ENCODE assay signal across 1 cellular context in the genomic region with DNA sequence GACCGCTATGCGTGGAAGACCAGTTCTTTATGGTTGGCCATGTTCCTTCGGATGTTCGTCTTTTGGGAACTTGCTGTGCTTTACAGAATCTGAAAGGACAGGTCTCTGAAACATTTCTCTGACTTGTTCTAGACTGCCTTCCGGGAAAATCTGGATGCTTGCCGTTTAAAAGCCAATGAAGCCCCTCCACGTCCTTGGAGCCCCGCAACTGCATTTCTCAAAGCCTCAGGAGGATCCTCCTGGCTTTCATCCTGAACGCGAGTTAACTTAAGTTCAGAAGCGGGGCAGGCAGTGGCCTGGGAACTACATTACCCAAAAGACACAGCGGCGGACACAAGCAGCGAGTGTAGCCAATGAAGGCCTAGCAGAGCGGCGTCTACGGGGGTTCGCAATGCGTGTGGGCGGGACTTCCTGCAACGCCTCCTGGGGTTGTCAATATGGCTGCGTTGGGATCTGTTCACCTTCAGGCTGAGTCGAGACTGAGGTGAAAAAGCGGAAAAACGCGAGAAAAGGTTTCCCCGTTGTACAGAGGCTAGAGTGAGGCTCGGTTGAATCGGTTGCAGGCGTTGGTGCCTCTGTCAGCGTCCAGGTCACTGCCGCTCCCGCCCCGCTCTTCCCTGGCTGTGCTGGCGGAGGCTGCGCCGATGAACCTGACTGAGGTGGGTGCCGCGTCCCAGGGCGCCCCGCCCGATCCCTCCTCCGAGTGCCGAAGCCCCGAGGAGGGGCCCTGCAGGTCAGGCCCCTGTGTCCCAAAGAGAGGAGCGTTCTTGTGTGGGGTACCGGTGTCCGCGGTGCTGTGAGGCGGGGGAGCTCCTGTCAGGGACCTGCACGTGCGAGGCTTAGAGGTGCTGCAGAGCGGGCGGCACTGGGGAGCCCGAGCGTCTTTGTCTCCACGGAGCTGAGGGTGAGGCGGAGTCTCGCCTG.
TF ChIP-seq lines count a peak whose summit lies in the region.

A gene (plus strand): TSS at position 414 of the 924 bp plus-strand sequence. CDS start 2,455 bp downstream, outside the sequence.

TF ChIP-seq in HEK293, 187 proteins besides CTCF, POLR2A, EP300 and RAD21 (continued from another document):
- TF ChIP-seq, protein P1, sequence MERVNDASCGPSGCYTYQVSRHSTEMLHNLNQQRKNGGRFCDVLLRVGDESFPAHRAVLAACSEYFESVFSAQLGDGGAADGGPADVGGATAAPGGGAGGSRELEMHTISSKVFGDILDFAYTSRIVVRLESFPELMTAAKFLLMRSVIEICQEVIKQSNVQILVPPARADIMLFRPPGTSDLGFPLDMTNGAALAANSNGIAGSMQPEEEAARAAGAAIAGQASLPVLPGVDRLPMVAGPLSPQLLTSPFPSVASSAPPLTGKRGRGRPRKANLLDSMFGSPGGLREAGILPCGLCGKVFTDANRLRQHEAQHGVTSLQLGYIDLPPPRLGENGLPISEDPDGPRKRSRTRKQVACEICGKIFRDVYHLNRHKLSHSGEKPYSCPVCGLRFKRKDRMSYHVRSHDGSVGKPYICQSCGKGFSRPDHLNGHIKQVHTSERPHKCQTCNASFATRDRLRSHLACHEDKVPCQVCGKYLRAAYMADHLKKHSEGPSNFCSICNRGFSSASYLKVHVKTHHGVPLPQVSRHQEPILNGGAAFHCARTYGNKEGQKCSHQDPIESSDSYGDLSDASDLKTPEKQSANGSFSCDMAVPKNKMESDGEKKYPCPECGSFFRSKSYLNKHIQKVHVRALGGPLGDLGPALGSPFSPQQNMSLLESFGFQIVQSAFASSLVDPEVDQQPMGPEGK (tag by site-specific recombination; IDR thresholded peaks at IDR 0.05): no peak
- TF ChIP-seq ZFHX2 (tag by site-specific recombination; conservative IDR thresholded peaks at IDR 0.05) (peak; percentile 59), TCF7L2 (IDR thresholded peaks at IDR 0.05; ENCODE audit: borderline replicate concordance, low read depth, low read length) (no peak), EGR2 (tag by site-specific recombination; IDR thresholded peaks at IDR 0.05; ENCODE audit: low read depth) (peak; percentile 36; the same call in 1 of the 2 replicates), ZNF624 (tag by site-specific recombination; IDR thresholded peaks at IDR 0.05) (no peak), HOXC10 (CRISPR knock-in tag; IDR thresholded peaks at IDR 0.05) (peak; percentile 11), TRIM28 (IDR thresholded peaks at IDR 0.05; ENCODE audit: borderline replicate concordance, low read length) (no peak), ZNF169 (tag by site-specific recombination; IDR thresholded peaks at IDR 0.05) (no peak), SP7 (tag by site-specific recombination; IDR thresholded peaks at IDR 0.05) (peak; percentile 47; the same call in 1 of the 2 replicates), ZNF391 (tag by site-specific recombination; IDR thresholded peaks at IDR 0.05; ENCODE audit: borderline replicate concordance, low read depth) (peak; percentile 21; the same call in 1 of the 2 replicates), ZNF626 (tag by site-specific recombination; IDR thresholded peaks at IDR 0.05) (no peak), ZNF311 (tag by site-specific recombination; IDR thresholded peaks at IDR 0.05; ENCODE audit: borderline replicate concordance) (no peak), ZBTB7A (tag by site-specific recombination; IDR thresholded peaks at IDR 0.05; ENCODE audit: low read depth) (no peak), SP2 (tag by site-specific recombination; IDR thresholded peaks at IDR 0.05) (peak; percentile 83)
- TF ChIP-seq, protein P2, sequence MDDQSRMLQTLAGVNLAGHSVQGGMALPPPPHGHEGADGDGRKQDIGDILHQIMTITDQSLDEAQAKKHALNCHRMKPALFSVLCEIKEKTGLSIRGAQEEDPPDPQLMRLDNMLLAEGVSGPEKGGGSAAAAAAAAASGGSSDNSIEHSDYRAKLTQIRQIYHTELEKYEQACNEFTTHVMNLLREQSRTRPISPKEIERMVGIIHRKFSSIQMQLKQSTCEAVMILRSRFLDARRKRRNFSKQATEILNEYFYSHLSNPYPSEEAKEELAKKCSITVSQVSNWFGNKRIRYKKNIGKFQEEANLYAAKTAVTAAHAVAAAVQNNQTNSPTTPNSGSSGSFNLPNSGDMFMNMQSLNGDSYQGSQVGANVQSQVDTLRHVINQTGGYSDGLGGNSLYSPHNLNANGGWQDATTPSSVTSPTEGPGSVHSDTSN (CRISPR knock-in tag; IDR thresholded peaks at IDR 0.05): peak; percentile 89
- TF ChIP-seq, protein P3, sequence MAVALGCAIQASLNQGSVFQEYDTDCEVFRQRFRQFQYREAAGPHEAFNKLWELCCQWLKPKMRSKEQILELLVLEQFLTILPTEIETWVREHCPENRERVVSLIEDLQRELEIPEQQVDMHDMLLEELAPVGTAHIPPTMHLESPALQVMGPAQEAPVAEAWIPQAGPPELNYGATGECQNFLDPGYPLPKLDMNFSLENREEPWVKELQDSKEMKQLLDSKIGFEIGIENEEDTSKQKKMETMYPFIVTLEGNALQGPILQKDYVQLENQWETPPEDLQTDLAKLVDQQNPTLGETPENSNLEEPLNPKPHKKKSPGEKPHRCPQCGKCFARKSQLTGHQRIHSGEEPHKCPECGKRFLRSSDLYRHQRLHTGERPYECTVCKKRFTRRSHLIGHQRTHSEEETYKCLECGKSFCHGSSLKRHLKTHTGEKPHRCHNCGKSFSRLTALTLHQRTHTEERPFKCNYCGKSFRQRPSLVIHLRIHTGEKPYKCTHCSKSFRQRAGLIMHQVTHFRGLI (tag by site-specific recombination; IDR thresholded peaks at IDR 0.05): peak; percentile 76
